Comparison of ENCODE assay signal across 16 cellular contexts in genomic region chr7:41149576-41149975, GRCh38.
"Had no signal": no experiment of that assay in that cellular context is flagged by ENCODE, and none has a peak within 500 bp of the region (broad histone marks: within the 10 kb centered on the region; RNA-seq: fewer than 3 reads in every experiment).

No MANE protein-coding gene starts in this region.

- H3K9me3 ChIP-seq: esophagus muscularis mucosa, left lung, psoas muscle had no signal

- H3K4me3 ChIP-seq: dorsolateral prefrontal cortex, esophagus muscularis mucosa, left lung, psoas muscle had no signal

- DNase-seq: activated effector memory CD4-positive, alpha-beta T cell treated with Interleukin-2 at 50 U/mL for 16 hours; activated T-cell treated with anti-CD3 and anti-CD28 coated beads, Interleukin-2, amount 50 U/mL, for 24 hours; amygdala; brain microvascular endothelial cell; dorsolateral prefrontal cortex; foreskin fibroblast; psoas muscle; stimulated activated CD4-positive, alpha-beta T cell treated with anti-CD3 and anti-CD28 coated beads, Interleukin-2, amount 100 ng/mL, for 48 hours; stimulated activated naive CD4-positive, alpha-beta T cell treated with Interleukin-2 at 50 U/mL for 16 hours had no signal

- H3K27ac ChIP-seq: dorsolateral prefrontal cortex, esophagus muscularis mucosa, left lung, psoas muscle had no signal

- H3K36me3 ChIP-seq: brain microvascular endothelial cell, esophagus muscularis mucosa, left lung had no signal

- ATAC-seq: activated naive CD4-positive, alpha-beta T cell treated with anti-CD3 and anti-CD28 coated beads, Interleukin-2, amount 50 U/mL, for 72 hours; left lung; natural killer cell treated with Interleukin-12 subunit alpha and Interleukin-12 subunit beta and Interleukin-15 and Interleukin-18, amount 100 ng/mL, for 72 hours; psoas muscle; sciatic nerve had no signal

- H3K27me3 ChIP-seq: brain microvascular endothelial cell, esophagus muscularis mucosa, left lung had no signal

- FAIRE-seq: endometrium, TTC549 had no signal

- H3K4me1 ChIP-seq: esophagus muscularis mucosa, left lung, psoas muscle had no signal
